1 cellular context compared by ENCODE assay signal in genomic region chr3:119494597-119494996, GRCh38.
TF ChIP-seq lines count a peak whose summit lies in the region.

No MANE protein-coding gene starts in this region.

TF ChIP-seq in GM23338, 12 proteins besides CTCF, POLR2A, EP300 and RAD21 (continued from another document):
- no peak for TF ChIP-seq ZNF462 (CRISPR knock-in tag; IDR thresholded peaks at IDR 0.05)
- no peak for TF ChIP-seq ETS1 (IDR thresholded peaks at IDR 0.05)
TF ChIP-seq in GM23338: peak in this region for 0.
